11 cellular contexts compared by ENCODE assay signal in the genomic region with DNA sequence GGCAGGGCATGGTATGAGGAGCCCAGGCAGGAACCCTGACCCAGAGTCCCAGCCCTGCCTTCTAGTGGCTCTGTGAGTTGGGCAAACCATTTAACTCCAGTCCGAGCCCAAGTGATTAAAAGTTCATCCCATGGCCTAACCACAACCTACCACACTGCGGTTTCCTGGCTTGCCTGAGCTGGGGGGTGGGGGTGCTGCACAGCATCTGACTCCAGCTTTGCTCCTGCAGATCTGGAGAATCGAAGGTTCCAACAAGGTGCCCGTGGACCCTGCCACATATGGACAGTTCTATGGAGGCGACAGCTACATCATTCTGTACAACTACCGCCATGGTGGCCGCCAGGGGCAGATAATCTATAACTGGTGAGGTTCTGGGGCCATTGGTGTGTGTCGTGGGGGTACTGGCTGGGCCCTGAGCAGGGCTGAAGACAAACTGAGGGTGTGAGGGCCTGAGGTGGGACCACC. TPM values are rescaled to one million over a fixed set of nuclear protein-coding genes. Genes with fewer than 3 reads are reported as not detected.
A peak's percentile ranks its signal among the peaks of the same experiment; 100 is the strongest.
DNase-seq lines count a peak whose midpoint lies in the region; ATAC-seq and TF ChIP-seq lines count a peak whose summit lies in the region.
"Had no signal": no experiment of that assay in that cellular context is flagged by ENCODE, and none has a peak within 500 bp of the region (broad histone marks: within the 10 kb centered on the region; RNA-seq: fewer than 3 reads in every experiment).

No MANE protein-coding gene starts in this region.

- H3K4me2 ChIP-seq in BLaER1 treated with 17β-estradiol and CSF1 and Interleukin-3, amounts not matched to agents 10 nM and 100 nM: peak overlapping the region; percentile 3 to 77 (median 64); a peak in 17 of 22 replicates
- H3K4me2 ChIP-seq in osteoblast (ENCODE audit: insufficient read depth, low read length): peak overlapping the region; percentile 26

- peak overlapping the region; percentile 43 for H3K4me3 Mint-ChIP-seq in central memory CD8-positive, alpha-beta T cell
- H3K4me3 Mint-ChIP-seq: activated naive CD4-positive, alpha-beta T cell treated with anti-CD3 and anti-CD28 coated beads, Interleukin-2, amount 50 U/mL, for 24 hours had no signal

- peaks cover 0 to 38% (median 0%) of the 10 kb centered on the region in 11 experiments; a peak in 5 of 22 replicates for H4K20me1 ChIP-seq in BLaER1 treated with 17β-estradiol and CSF1 and Interleukin-3, amounts not matched to agents 10 nM and 100 nM
- no peaks in the 10 kb centered on the region for H4K20me1 ChIP-seq in osteoblast (ENCODE audit: insufficient read depth, low read length)

- H3K79me2 ChIP-seq in osteoblast (ENCODE audit: insufficient read depth, low read length): peaks cover 6% of the 10 kb centered on the region

- H3K4me1 Mint-ChIP-seq in central memory CD8-positive, alpha-beta T cell: peaks cover 39% of the 10 kb centered on the region

- peaks cover 10% of the 10 kb centered on the region for H3K36me3 Mint-ChIP-seq in central memory CD8-positive, alpha-beta T cell (ENCODE audit: insufficient read depth)

- no peaks in the 10 kb centered on the region for H3K9me3 Mint-ChIP-seq in central memory CD8-positive, alpha-beta T cell
- H3K9me3 Mint-ChIP-seq: activated naive CD4-positive, alpha-beta T cell treated with anti-CD3 and anti-CD28 coated beads, Interleukin-2, amount 50 U/mL, for 24 hours; naive B cell had no signal

- DNase-seq in MV-4-11 (lab: John Stamatoyannopoulos, UW) (peak; percentile 82), osteoblast (ENCODE audit: insufficient read length, low spot score, missing footprints) (no peak), NCI-H446 treated with DMSO at 0.1 percent for 48 hours (lab: John Stamatoyannopoulos, UW) (no peak), LoVo (ENCODE audit: low spot score) (no peak), cerebellar cortex (ENCODE audit: low spot score) (no peak)
- no peak for DNase-seq in central memory CD8-positive, alpha-beta T cell (ENCODE audit: low spot score in 2 of 2)
- DNase-seq in stimulated activated CD4-positive, alpha-beta T cell treated with anti-CD3 and anti-CD28 coated beads, Interleukin-1b, Interleukin-23, amount 100 ng/mL, for 48 hours: no peak
- DNase-seq: naive B cell, NCI-H1417 treated with DMSO at 0.1 percent for 48 hours had no signal

- ATAC-seq in central memory CD8-positive, alpha-beta T cell (replicated peaks; ENCODE audit: extremely low read depth, poor library complexity, severe bottlenecking): peak; percentile 10

- no peaks in the 10 kb centered on the region for H3K27me3 ChIP-seq in BLaER1 treated with 17β-estradiol and CSF1 and Interleukin-3, amounts not matched to agents 10 nM and 100 nM
- H3K27me3 ChIP-seq in osteoblast (ENCODE audit: insufficient read depth, low read length): no peaks in the 10 kb centered on the region

- H3K27ac Mint-ChIP-seq in central memory CD8-positive, alpha-beta T cell (ENCODE audit: low read depth): no peak overlapping the region
- H3K27ac Mint-ChIP-seq: activated naive CD4-positive, alpha-beta T cell treated with anti-CD3 and anti-CD28 coated beads, Interleukin-2, amount 50 U/mL, for 24 hours had no signal

- no peak overlapping the region for H2AFZ ChIP-seq in osteoblast (ENCODE audit: low read length)

- TF ChIP-seq CTCF in osteoblast (IDR thresholded peaks at IDR 0.05; ENCODE audit: extremely low read depth, low read depth, low read length): no peak

- H3K4me3 ChIP-seq in BLaER1 treated with 17β-estradiol and CSF1 and Interleukin-3, amounts not matched to agents 10 nM and 100 nM: no peak overlapping the region
- no peak overlapping the region for H3K4me3 ChIP-seq in osteoblast (ENCODE audit: insufficient read depth, low read length)

- no peak overlapping the region for H3K27ac ChIP-seq in BLaER1 treated with 17β-estradiol and CSF1 and Interleukin-3, amounts not matched to agents 10 nM and 100 nM
- peak overlapping the region; percentile 79 for H3K27ac ChIP-seq in osteoblast (ENCODE audit: low read depth, low read length)

- H3K9me3 ChIP-seq in BLaER1 treated with 17β-estradiol and CSF1 and Interleukin-3, amounts not matched to agents 10 nM and 100 nM (replicated peaks in 1 of 11): no peaks in the 10 kb centered on the region
- H3K9me3 ChIP-seq in osteoblast (ENCODE audit: low read depth, low read length): no peaks in the 10 kb centered on the region

- H3K4me1 ChIP-seq in BLaER1 treated with 17β-estradiol and CSF1 and Interleukin-3, amounts not matched to agents 10 nM and 100 nM: peaks cover 7 to 32% (median 13%) of the 10 kb centered on the region in 10 experiments; a peak in 19 of 20 replicates
- peaks cover 32% of the 10 kb centered on the region for H3K4me1 ChIP-seq in osteoblast (ENCODE audit: insufficient read depth, low read length)

- H3K27me3 Mint-ChIP-seq in central memory CD8-positive, alpha-beta T cell: no peaks in the 10 kb centered on the region
- H3K27me3 Mint-ChIP-seq: activated naive CD4-positive, alpha-beta T cell treated with anti-CD3 and anti-CD28 coated beads, Interleukin-2, amount 50 U/mL, for 24 hours; naive B cell had no signal

- H3K9ac ChIP-seq in BLaER1 treated with 17β-estradiol and CSF1 and Interleukin-3, amounts not matched to agents 10 nM and 100 nM: peak overlapping the region in 1 of 11 experiments; percentile 14; a peak in 1 of 22 replicates

- peaks cover 39 to 96% (median 68%) of the 10 kb centered on the region in 11 experiments; a peak in 19 of 22 replicates for H3K36me3 ChIP-seq in BLaER1 treated with 17β-estradiol and CSF1 and Interleukin-3, amounts not matched to agents 10 nM and 100 nM
- H3K36me3 ChIP-seq in osteoblast (ENCODE audit: insufficient read depth, low read length): peaks cover 86% of the 10 kb centered on the region

RNA-seq across cellular contexts. Expression of a gene that starts 49.0 kb away (rescaled TPM):
- total RNA-seq in osteoblast: 114 and 146 TPM in 2 replicates

RNA-seq across cellular contexts. Expression of a gene that starts 53.1 kb away (rescaled TPM):
- total RNA-seq in osteoblast: 372 and 405 TPM in 2 replicates
